11 cellular contexts compared by ENCODE assay signal in the genomic region with DNA sequence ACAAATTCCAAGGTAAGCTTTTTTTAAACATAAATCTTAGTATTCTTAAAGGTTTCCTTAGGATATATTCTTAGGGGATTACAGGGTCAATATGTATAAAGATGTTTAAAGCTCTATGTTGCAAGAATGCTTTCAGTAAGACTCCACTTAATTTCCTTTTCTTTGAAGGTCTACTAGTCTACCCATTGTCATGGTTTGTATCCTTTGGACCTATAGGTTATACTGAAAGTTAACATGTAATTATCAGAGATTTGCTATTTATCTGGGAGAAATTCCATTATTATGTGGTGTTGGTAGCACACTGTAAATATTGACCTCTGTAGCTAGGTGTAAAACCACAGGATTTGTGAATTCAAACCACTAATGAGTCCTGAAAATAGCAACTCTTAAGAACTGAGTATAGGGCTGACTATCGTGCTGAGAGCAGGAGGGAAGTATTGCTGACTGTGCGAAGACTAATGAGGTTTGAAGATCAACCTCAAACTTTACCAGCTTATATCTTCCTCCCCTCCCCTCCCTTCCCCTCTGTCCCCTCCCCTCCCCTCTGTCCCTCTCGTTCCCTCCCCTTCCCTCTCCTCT.
DNase-seq lines count a peak whose midpoint lies in the region; ATAC-seq and TF ChIP-seq lines count a peak whose summit lies in the region.
"Had no signal": no experiment of that assay in that cellular context is flagged by ENCODE, and none has a peak within 500 bp of the region (broad histone marks: within the 10 kb centered on the region; RNA-seq: fewer than 3 reads in every experiment).

No MANE protein-coding gene starts in this region.

- no peak overlapping the region for H3K4me3 Mint-ChIP-seq in activated CD8-positive, alpha-beta T cell treated with anti-CD3 and anti-CD28 coated beads, Interleukin-2, amount 10 ng/mL, durations not matched to agents 7 days and 5 days

- peak overlapping the region; percentile 66 for H3K27ac Mint-ChIP-seq in activated CD8-positive, alpha-beta T cell treated with anti-CD3 and anti-CD28 coated beads, Interleukin-2, amount 10 ng/mL, durations not matched to agents 7 days and 5 days

- H3K4me3 ChIP-seq in GM12864 (ENCODE audit: low read depth, low read length) = no peak overlapping the region
- H3K4me3 ChIP-seq: Peyer's patch, tibial nerve had no signal

- ATAC-seq in GM19372 (IDR thresholded peaks at IDR 0.05; ENCODE audit: low read depth, unreplicated experiment) (peak; percentile 92), HG03045 (IDR thresholded peaks at IDR 0.05; ENCODE audit: unreplicated experiment) (peak; percentile 89), HG03095 (IDR thresholded peaks at IDR 0.05; ENCODE audit: unreplicated experiment) (no peak)
- peak; percentile 79 for ATAC-seq in activated CD8-positive, alpha-beta T cell treated with anti-CD3 and anti-CD28 coated beads, Interleukin-2, amount 10 ng/mL, durations not matched to agents 7 days and 5 days

- POLR2A ChIA-PET in activated CD8-positive, alpha-beta T cell treated with anti-CD3 and anti-CD28 coated beads, Interleukin-2, amount 10 ng/mL, durations not matched to agents 7 days and 5 days (lab: Charles Lee) = interaction anchor here (0.9 to 4.3 kb wide), 3 partner anchors 12 to 86 kb away, joined by 3 to 17 read pairs (median 5); a partner anchor contains a TSS

- TF ChIP-seq CTCF in GM12864 (IDR thresholded peaks at IDR 0.05; ENCODE audit: low read depth, low read length, missing control alignments) = no peak

- DNase-seq in GM12864 (ENCODE audit: low read depth) = peak; percentile 35
- no peak for DNase-seq in activated CD8-positive, alpha-beta T cell treated with anti-CD3 and anti-CD28 coated beads, Interleukin-2, amount 10 ng/mL, durations not matched to agents 7 days and 5 days
- DNase-seq in DMS153 treated with DMSO at 0.1 percent for 48 hours (lab: John Stamatoyannopoulos, UW; ENCODE audit: unreplicated experiment) = no peak
- DNase-seq in putamen (ENCODE audit: low spot score) = no peak
- no peak for DNase-seq in retina
- DNase-seq: kidney, Peyer's patch had no signal

- H3K9me3 Mint-ChIP-seq in activated CD8-positive, alpha-beta T cell treated with anti-CD3 and anti-CD28 coated beads, Interleukin-2, amount 10 ng/mL, durations not matched to agents 7 days and 5 days (ENCODE audit: insufficient read depth) = no peaks in the 10 kb centered on the region

- no peaks in the 10 kb centered on the region for H3K36me3 Mint-ChIP-seq in activated CD8-positive, alpha-beta T cell treated with anti-CD3 and anti-CD28 coated beads, Interleukin-2, amount 10 ng/mL, durations not matched to agents 7 days and 5 days (ENCODE audit: low read depth)

- CTCF ChIA-PET in activated CD8-positive, alpha-beta T cell treated with anti-CD3 and anti-CD28 coated beads, Interleukin-2, amount 10 ng/mL, durations not matched to agents 7 days and 5 days (lab: Charles Lee) = interaction anchor here (0.7 to 1.9 kb wide), 3 partner anchors 35 to 60 kb away, joined by 3 to 4 read pairs (median 3); no protein-coding TSS in a partner anchor

- peaks cover 39% of the 10 kb centered on the region for H3K4me1 Mint-ChIP-seq in activated CD8-positive, alpha-beta T cell treated with anti-CD3 and anti-CD28 coated beads, Interleukin-2, amount 10 ng/mL, durations not matched to agents 7 days and 5 days (ENCODE audit: low read depth)

- H3K27me3 Mint-ChIP-seq in activated CD8-positive, alpha-beta T cell treated with anti-CD3 and anti-CD28 coated beads, Interleukin-2, amount 10 ng/mL, durations not matched to agents 7 days and 5 days (ENCODE audit: low read depth) = peaks cover 7% of the 10 kb centered on the region
